ENCODE assay signal across 11 cellular contexts in the genomic region with DNA sequence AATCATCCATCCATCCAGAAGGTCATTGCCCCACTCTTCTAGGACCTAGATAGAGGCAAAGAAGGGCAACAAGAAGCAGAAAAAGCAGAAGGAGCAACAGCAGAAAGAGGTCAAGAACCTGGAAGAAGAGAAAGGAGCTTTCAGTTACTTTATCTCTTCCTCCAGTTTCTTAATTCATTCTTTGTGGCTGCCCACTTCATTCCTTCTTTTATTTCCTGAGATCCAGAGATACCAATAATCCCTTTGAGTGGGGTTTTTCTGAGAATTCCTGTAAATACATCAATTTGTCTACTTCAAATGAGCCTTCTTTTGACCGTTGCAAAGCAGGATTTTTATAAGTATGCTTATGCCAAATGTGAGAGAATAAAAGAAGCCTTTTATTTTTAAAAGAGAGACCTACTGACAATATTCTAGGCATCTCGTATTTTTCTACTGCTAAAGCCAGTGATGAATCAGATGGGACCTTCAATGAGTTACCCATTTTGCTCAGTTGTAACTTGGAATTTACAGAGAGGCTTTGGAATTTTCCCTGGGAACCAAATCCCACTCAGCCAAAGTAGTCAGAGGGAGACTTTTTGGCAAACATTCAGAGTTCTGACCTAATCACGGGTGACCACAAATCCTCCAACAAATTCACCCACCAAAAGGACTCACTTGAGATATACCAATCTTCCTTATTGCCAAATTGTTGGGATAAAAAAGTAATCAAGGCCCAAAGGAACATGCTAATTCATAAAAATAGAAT. TPM values are rescaled to one million over a fixed set of nuclear protein-coding genes. Genes with fewer than 3 reads are reported as not detected.
A peak's percentile ranks its signal among the peaks of the same experiment; 100 is the strongest.
DNase-seq lines count a peak whose midpoint lies in the region; ATAC-seq and TF ChIP-seq lines count a peak whose summit lies in the region.
"Had no signal": no experiment of that assay in that cellular context is flagged by ENCODE, and none has a peak within 500 bp of the region (broad histone marks: within the 10 kb centered on the region; RNA-seq: fewer than 3 reads in every experiment).

No MANE protein-coding gene starts in this region.

- peak overlapping the region; percentile 4; the same call in 1 of the 2 replicates for H3K9ac ChIP-seq in HCT116 (ENCODE audit: low read length)

- BruUV-seq in HCT116 (replicated peaks; lab: Mats Ljungman, UMichigan), result no TSS peak

- H4K20me1 ChIP-seq in HCT116 (ENCODE audit: insufficient read depth), result no peaks in the 10 kb centered on the region

- H3K27me3 ChIP-seq in HCT116 (ENCODE audit: insufficient read depth, low read length), result no peaks in the 10 kb centered on the region
- H3K27me3 ChIP-seq in left ventricle myocardium inferior (ENCODE audit: low read depth), result no peaks in the 10 kb centered on the region

- TF ChIP-seq POLR2A in HCT116 (IDR thresholded peaks at IDR 0.05; ENCODE audit: borderline replicate concordance, extremely low read depth, insufficient read depth, insufficient read length), result no peak

- in situ Hi-C loops in astrocyte of the cerebellum (cut with HindIII; ENCODE audit: low sequenced_read_pairs), result no loop called here

- peaks cover 19 to 31% of the 10 kb centered on the region in 2 experiments for H3K4me1 ChIP-seq in HCT116 (ENCODE audit: control insufficient read depth in 1 of 2, insufficient read depth in 2 of 2, low read length in 2 of 2)
- peaks cover 20% of the 10 kb centered on the region for H3K4me1 ChIP-seq in left ventricle myocardium inferior

- peak; percentile 43 for ATAC-seq in HCT116

- intact Hi-C loops in HCT116 (cut with micrococcal nuclease) (no loop called here), left ventricle myocardium inferior (cut with micrococcal nuclease) (no loop called here)

- H3K4me3 ChIP-seq in AG04449 (ENCODE audit: low read depth, low read length), result no peak overlapping the region
- H3K4me3 ChIP-seq in HCT116 (replicated peaks in 1 of 2; ENCODE audit: low read depth in 1 of 2, low read length in 2 of 2), result peak overlapping the region in 1 of 2 experiments; percentile 25; a peak in 2 of 4 replicates
- no peak overlapping the region for H3K4me3 ChIP-seq in astrocyte of the cerebellum (ENCODE audit: low read depth, low read length)
- H3K4me3 ChIP-seq in left ventricle myocardium inferior, result no peak overlapping the region

- no peaks in the 10 kb centered on the region; the same call in 1 of the 2 replicates for H3K9me2 ChIP-seq in HCT116 (ENCODE audit: insufficient read depth)

- CTCF ChIA-PET in AG04449 (lab: Yijun Ruan, JAX), result no interaction called here
- CTCF ChIA-PET in HCT116 (lab: Charles Lee), result no interaction called here

- RAD21 ChIA-PET in HCT116 (lab: Charles Lee; ENCODE audit: low non-redundant PET in 1 of 2, low total read pairs in 2 of 2, uncharacterized antibody in 2 of 2, unreplicated experiment in 2 of 2), result no interaction called here

- POLR2A ChIA-PET in AG04449 (lab: Yijun Ruan, JAX), result no interaction called here
- POLR2A ChIA-PET in HCT116 (lab: Charles Lee), result no interaction called here

- H3K4me2 ChIP-seq in HCT116 (ENCODE audit: low read length), result peak overlapping the region; percentile 58

- H3K36me3 ChIP-seq in HCT116 (ENCODE audit: control insufficient read depth in 1 of 2, insufficient read depth in 2 of 2, low read length in 2 of 2) (no peaks in the 10 kb centered on the region), left ventricle myocardium inferior (peaks cover 3% of the 10 kb centered on the region)

- no peak overlapping the region for H2AFZ ChIP-seq in HCT116 (ENCODE audit: low read depth, low read length, poor library complexity, severe bottlenecking)

- H3K27ac ChIP-seq in HCT116 (ENCODE audit: low read depth, low read length), result peak overlapping the region; percentile 15; the same call in 1 of the 2 replicates
- H3K27ac ChIP-seq in left ventricle myocardium inferior (replicated peaks), result peak overlapping the region; percentile 19
- H3K27ac ChIP-seq: VCaP had no signal

- no peak for TF ChIP-seq RAD21 in HCT116 (IDR thresholded peaks at IDR 0.05; ENCODE audit: low read depth)

- DNase-seq in AG04449 (ENCODE audit: low read depth, low spot score), result peak; percentile 44
- DNase-seq in HCT116 (ENCODE audit: low read depth, low spot score), result peak; percentile 12
- peak; percentile 80 for DNase-seq in astrocyte of the cerebellum (ENCODE audit: low read depth)
- no peak for DNase-seq in left ventricle myocardium inferior
- DNase-seq in CD1c-positive myeloid dendritic cell (ENCODE audit: extremely low spot score), result no peak
- DNase-seq in NCI-H345 treated with DMSO at 0.1 percent for 48 hours (lab: John Stamatoyannopoulos, UW; ENCODE audit: unreplicated experiment), result no peak
- no peak for DNase-seq in NCI-H524 treated with DMSO at 0.1 percent for 48 hours (lab: John Stamatoyannopoulos, UW)
- DNase-seq in NCI-H345 (lab: John Stamatoyannopoulos, UW), result no peak
- DNase-seq: activated effector memory CD4-positive, alpha-beta T cell treated with Interleukin-2 at 50 U/mL for 16 hours; NCI-H1436 had no signal

- no peaks in the 10 kb centered on the region for H3K9me3 ChIP-seq in HCT116 (ENCODE audit: control insufficient read depth in 1 of 2, insufficient read depth in 1 of 2, low read depth in 1 of 2, low read length in 2 of 2)
- H3K9me3 ChIP-seq in left ventricle myocardium inferior (replicated peaks), result no peaks in the 10 kb centered on the region

- H3K79me2 ChIP-seq in HCT116 (ENCODE audit: insufficient read depth, low read length), result peaks cover 17% of the 10 kb centered on the region

- no peak for TF ChIP-seq CTCF in AG04449 (IDR thresholded peaks at IDR 0.05; ENCODE audit: insufficient read depth, low read length, missing control alignments)
- no peak for TF ChIP-seq CTCF in HCT116 (IDR thresholded peaks at IDR 0.05 in 2 of 3, conservative IDR thresholded peaks at IDR 0.05 in 1 of 3; ENCODE audit: borderline replicate concordance in 1 of 3, insufficient read depth in 1 of 3, low read depth in 2 of 3, low read length in 2 of 3)
- no peak for TF ChIP-seq CTCF in astrocyte of the cerebellum (IDR thresholded peaks at IDR 0.05; ENCODE audit: low read depth, low read length, missing control alignments)
- no peak for TF ChIP-seq CTCF in left ventricle myocardium inferior (IDR thresholded peaks at IDR 0.05; ENCODE audit: borderline replicate concordance)

TF ChIP-seq in HCT116, 20 proteins besides CTCF, POLR2A, EP300 and RAD21 (continues in another document):
- TF ChIP-seq, protein P1, sequence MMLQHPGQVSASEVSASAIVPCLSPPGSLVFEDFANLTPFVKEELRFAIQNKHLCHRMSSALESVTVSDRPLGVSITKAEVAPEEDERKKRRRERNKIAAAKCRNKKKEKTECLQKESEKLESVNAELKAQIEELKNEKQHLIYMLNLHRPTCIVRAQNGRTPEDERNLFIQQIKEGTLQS (IDR thresholded peaks at IDR 0.05), result no peak
- TF ChIP-seq POLR2AphosphoS5 (IDR thresholded peaks at IDR 0.05; ENCODE audit: low read depth, low read length) (no peak), EGR1 (IDR thresholded peaks at IDR 0.05; ENCODE audit: low read depth) (no peak), FOSL1 (IDR thresholded peaks at IDR 0.05; ENCODE audit: low read depth) (no peak), EZH2phosphoT487 (IDR thresholded peaks at IDR 0.05; ENCODE audit: borderline replicate concordance) (no peak), EZH2 (IDR thresholded peaks at IDR 0.05) (no peak), CBX3 (IDR thresholded peaks at IDR 0.05; ENCODE audit: low read depth) (no peak)
- TF ChIP-seq, protein P2, sequence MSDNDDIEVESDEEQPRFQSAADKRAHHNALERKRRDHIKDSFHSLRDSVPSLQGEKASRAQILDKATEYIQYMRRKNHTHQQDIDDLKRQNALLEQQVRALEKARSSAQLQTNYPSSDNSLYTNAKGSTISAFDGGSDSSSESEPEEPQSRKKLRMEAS (IDR thresholded peaks at IDR 0.05), result no peak; the same call in 1 of the 2 replicates
- TF ChIP-seq, protein P3, sequence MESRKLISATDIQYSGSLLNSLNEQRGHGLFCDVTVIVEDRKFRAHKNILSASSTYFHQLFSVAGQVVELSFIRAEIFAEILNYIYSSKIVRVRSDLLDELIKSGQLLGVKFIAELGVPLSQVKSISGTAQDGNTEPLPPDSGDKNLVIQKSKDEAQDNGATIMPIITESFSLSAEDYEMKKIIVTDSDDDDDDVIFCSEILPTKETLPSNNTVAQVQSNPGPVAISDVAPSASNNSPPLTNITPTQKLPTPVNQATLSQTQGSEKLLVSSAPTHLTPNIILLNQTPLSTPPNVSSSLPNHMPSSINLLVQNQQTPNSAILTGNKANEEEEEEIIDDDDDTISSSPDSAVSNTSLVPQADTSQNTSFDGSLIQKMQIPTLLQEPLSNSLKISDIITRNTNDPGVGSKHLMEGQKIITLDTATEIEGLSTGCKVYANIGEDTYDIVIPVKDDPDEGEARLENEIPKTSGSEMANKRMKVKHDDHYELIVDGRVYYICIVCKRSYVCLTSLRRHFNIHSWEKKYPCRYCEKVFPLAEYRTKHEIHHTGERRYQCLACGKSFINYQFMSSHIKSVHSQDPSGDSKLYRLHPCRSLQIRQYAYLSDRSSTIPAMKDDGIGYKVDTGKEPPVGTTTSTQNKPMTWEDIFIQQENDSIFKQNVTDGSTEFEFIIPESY (IDR thresholded peaks at IDR 0.05; ENCODE audit: extremely low read depth, insufficient replicate concordance, low read length), result no peak
- TF ChIP-seq, protein P4, sequence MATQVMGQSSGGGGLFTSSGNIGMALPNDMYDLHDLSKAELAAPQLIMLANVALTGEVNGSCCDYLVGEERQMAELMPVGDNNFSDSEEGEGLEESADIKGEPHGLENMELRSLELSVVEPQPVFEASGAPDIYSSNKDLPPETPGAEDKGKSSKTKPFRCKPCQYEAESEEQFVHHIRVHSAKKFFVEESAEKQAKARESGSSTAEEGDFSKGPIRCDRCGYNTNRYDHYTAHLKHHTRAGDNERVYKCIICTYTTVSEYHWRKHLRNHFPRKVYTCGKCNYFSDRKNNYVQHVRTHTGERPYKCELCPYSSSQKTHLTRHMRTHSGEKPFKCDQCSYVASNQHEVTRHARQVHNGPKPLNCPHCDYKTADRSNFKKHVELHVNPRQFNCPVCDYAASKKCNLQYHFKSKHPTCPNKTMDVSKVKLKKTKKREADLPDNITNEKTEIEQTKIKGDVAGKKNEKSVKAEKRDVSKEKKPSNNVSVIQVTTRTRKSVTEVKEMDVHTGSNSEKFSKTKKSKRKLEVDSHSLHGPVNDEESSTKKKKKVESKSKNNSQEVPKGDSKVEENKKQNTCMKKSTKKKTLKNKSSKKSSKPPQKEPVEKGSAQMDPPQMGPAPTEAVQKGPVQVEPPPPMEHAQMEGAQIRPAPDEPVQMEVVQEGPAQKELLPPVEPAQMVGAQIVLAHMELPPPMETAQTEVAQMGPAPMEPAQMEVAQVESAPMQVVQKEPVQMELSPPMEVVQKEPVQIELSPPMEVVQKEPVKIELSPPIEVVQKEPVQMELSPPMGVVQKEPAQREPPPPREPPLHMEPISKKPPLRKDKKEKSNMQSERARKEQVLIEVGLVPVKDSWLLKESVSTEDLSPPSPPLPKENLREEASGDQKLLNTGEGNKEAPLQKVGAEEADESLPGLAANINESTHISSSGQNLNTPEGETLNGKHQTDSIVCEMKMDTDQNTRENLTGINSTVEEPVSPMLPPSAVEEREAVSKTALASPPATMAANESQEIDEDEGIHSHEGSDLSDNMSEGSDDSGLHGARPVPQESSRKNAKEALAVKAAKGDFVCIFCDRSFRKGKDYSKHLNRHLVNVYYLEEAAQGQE (IDR thresholded peaks at IDR 0.05; ENCODE audit: low read depth), result no peak

RNA-seq across cellular contexts. Expression of a gene that starts 54.9 kb away (rescaled TPM):
- total RNA-seq in HCT116 (2021; ENCODE audit: unreplicated experiment) (10.2 TPM), left ventricle myocardium inferior (16.8 TPM)
- polyA plus RNA-seq in HCT116 (2012), result 3.2 and 3.9 TPM in 2 replicates

Comparison
In these comparisons a context has a peak if more than half of its experiments do, and no peak if none do; other contexts are left out.
1. DNase-seq: peak in AG04449 (single experiment), HCT116 (single experiment) and astrocyte of the cerebellum (single experiment); none in left ventricle myocardium inferior (single experiment), CD1c-positive myeloid dendritic cell (single experiment), NCI-H345 treated with DMSO at 0.1 percent for 48 hours (single experiment), NCI-H524 treated with DMSO at 0.1 percent for 48 hours (single experiment) and NCI-H345 (single experiment).